8 cellular contexts compared by ENCODE assay signal in genomic region chr19:43718627-43719377, GRCh38. TPM values are rescaled to one million over a fixed set of nuclear protein-coding genes. Genes with fewer than 3 reads are reported as not detected.
"Had no signal": no experiment of that assay in that cellular context is flagged by ENCODE, and none has a peak within 500 bp of the region (broad histone marks: within the 10 kb centered on the region; RNA-seq: fewer than 3 reads in every experiment).

No MANE protein-coding gene starts in this region.

- H3K4me1 Mint-ChIP-seq: GM23338 had no signal

- H3K4me3 ChIP-seq: GM23338, HAP-1, K562 had no signal

- H3K36me3 ChIP-seq: HAP-1 had no signal

- H3K27ac Mint-ChIP-seq: GM23338 had no signal

- H3K4me1 ChIP-seq: HAP-1 had no signal

- FAIRE-seq: HTR-8/SVneo, K562 had no signal

- H3K4me3 Mint-ChIP-seq: GM23338 had no signal

- DNase-seq: H7, IMR-90, KG1 had no signal

- H3K9me3 ChIP-seq: HAP-1 had no signal

- H3K9me3 Mint-ChIP-seq: GM23338 had no signal

RNA-seq across cellular contexts. Expression of gene IRGC, which starts 2.9 kb away (rescaled TPM):
- total RNA-seq: GM23338, H4, H7, IMR-90, K562 had no signal
- polyA plus RNA-seq: GM23338, IMR-90, K562 had no signal
